ENCODE assay signal across 8 cellular contexts in the genomic region with DNA sequence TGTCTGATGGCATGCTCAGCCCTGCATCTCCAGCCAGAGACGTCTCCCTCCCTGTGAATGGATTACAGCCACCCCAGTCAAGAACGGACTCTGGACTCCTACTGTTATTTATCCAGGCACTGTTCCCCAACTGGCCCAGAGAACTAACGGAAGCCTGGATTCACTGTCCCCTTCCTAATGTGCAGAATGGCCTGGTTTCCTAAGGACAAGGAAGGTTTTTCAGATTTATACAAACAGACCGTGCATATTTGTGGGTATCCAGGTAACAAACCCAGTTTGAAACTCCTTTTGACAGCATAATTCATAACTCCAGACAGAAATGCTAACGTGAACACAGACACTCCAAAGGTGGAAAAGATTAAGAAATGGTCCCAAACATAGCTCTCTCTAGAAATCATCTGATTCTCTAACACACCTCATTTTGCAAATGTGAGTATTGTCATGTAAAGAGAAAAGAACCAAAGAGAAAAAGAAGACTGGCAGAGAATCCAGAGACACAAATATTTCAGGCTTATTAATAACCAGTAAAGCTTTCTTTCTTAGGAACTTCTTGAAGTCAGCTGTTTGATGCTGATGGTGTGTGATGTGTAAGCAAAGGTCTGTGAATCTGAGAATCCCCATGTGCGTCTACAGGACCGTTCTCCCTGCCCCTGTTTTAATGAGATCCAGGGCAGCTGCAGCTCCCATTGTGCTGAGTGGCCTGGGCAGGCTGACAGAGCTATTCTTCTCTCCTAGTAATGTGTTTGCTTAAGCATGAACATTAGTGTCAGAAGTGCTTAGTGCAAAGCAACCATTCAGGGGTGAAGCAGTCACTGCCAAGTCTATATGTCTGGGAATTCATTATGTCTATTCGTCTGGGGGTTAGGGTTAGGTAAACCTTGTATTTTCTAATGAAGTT.
DNase-seq lines count a peak whose midpoint lies in the region; ATAC-seq and TF ChIP-seq lines count a peak whose summit lies in the region.

No MANE protein-coding gene starts in this region.

- ATAC-seq in Right ventricle myocardium superior (ENCODE audit: poor library complexity) (peak; percentile 68), body of pancreas (peak; percentile 44), left colon (peak; percentile 75), HG03457 (IDR thresholded peaks at IDR 0.05; ENCODE audit: unreplicated experiment) (no peak), GM21529 (IDR thresholded peaks at IDR 0.05; ENCODE audit: unreplicated experiment) (no peak)

- H3K4me3 ChIP-seq in right atrium auricular region (no peak overlapping the region), body of pancreas (no peak overlapping the region), vagina (no peak overlapping the region), brain microvascular endothelial cell (ENCODE audit: low read depth, low read length) (no peak overlapping the region)

- H3K27me3 ChIP-seq in right atrium auricular region (no peaks in the 10 kb centered on the region), body of pancreas (no peaks in the 10 kb centered on the region), vagina (no peaks in the 10 kb centered on the region), brain microvascular endothelial cell (replicated peaks) (no peaks in the 10 kb centered on the region)

- H3K36me3 ChIP-seq in right atrium auricular region (no peaks in the 10 kb centered on the region), body of pancreas (replicated peaks in 1 of 2; ENCODE audit: insufficient read depth in 1 of 2, low read depth in 2 of 2) (no peaks in the 10 kb centered on the region), vagina (no peaks in the 10 kb centered on the region), brain microvascular endothelial cell (replicated peaks) (no peaks in the 10 kb centered on the region)

- WGBS in body of pancreas, 2 donors, result 51 to 56% methylated on average over 8 of the region's 8 CpGs

- TF ChIP-seq CTCF in right atrium auricular region (IDR thresholded peaks at IDR 0.05) (no peak), body of pancreas (IDR thresholded peaks at IDR 0.05) (no peak), vagina (IDR thresholded peaks at IDR 0.05) (no peak), brain microvascular endothelial cell (IDR thresholded peaks at IDR 0.05; ENCODE audit: low read depth, low read length, missing control alignments) (no peak)

- H3K9me3 ChIP-seq in right atrium auricular region, result no peaks in the 10 kb centered on the region
- no peaks in the 10 kb centered on the region for H3K9me3 ChIP-seq in body of pancreas
- no peaks in the 10 kb centered on the region for H3K9me3 ChIP-seq in vagina

- intact Hi-C loops in Right ventricle myocardium superior (cut with DNase I), result no loop called here
- intact Hi-C loops in body of pancreas (cut with DNase I), result no loop called here
- intact Hi-C loops in left colon (cut with DNase I, micrococcal nuclease), result no loop called here
- intact Hi-C loops in vagina (cut with DNase I), result no loop called here

- H3K27ac ChIP-seq in right atrium auricular region (peak overlapping the region in 1 of 2 donors; percentile 8), body of pancreas (peak overlapping the region in 1 of 4 donors; percentile 1), vagina (peak overlapping the region; percentile 7), brain microvascular endothelial cell (no peak overlapping the region)

- in situ Hi-C loops in brain microvascular endothelial cell (cut with HindIII; ENCODE audit: low pct_ligation_motif_present, low sequenced_read_pairs), result no loop called here

- DNase-seq in Right ventricle myocardium superior (no peak), right atrium auricular region (ENCODE audit: low spot score) (no peak), body of pancreas (no peak), left colon (no peak), vagina (ENCODE audit: extremely low spot score in 2 of 2) (no peak), brain microvascular endothelial cell (no peak)

- H3K4me1 ChIP-seq in right atrium auricular region (peaks cover 0 to 13% of the 10 kb centered on the region in 2 donors), body of pancreas (peaks cover 24% of the 10 kb centered on the region), vagina (peaks cover 15% of the 10 kb centered on the region)

- TF ChIP-seq POLR2A in body of pancreas (IDR thresholded peaks at IDR 0.05) (no peak), vagina (IDR thresholded peaks at IDR 0.05) (no peak)

Comparison
In these comparisons a context has a peak if more than half of its experiments do, and no peak if none do; other contexts are left out.
1. ATAC-seq: peak in Right ventricle myocardium superior (single experiment), body of pancreas (single experiment) and left colon (single experiment); none in HG03457 (single experiment) and GM21529 (single experiment).